In genomic region chr1:154936416-154937050, GRCh38 we compare ENCODE assay signal across 1 cellular context.
TF ChIP-seq lines count a peak whose summit lies in the region.

Gene PMVK (minus strand): TSS chr1:154936719. CDS start chr1:154936685, 34 bp downstream.

TF ChIP-seq in K562, 482 proteins besides CTCF, POLR2A, EP300 and RAD21 (continued from another document and continues in another):
- no peak for TF ChIP-seq RREB1 (CRISPR knock-in tag; IDR thresholded peaks at IDR 0.05)
- no peak for TF ChIP-seq ETS2 (tag; IDR thresholded peaks at IDR 0.05; ENCODE audit: borderline replicate concordance, poor library complexity, severe bottlenecking)
- 0 out of 4 replicates have a peak, but pooled peaks of 1 of the 2 experiments have one; percentile 28 for TF ChIP-seq FOXA3 (CRISPR knock-in tag; conservative IDR thresholded peaks at IDR 0.05 in 1 of 2, IDR thresholded peaks at IDR 0.05 in 1 of 2)
- TF ChIP-seq CC2D1A (IDR thresholded peaks at IDR 0.05): no peak
- peak; percentile 51; the same call in 1 of the 2 replicates for TF ChIP-seq ZKSCAN1 (IDR thresholded peaks at IDR 0.05; ENCODE audit: low read depth, low read length)
- TF ChIP-seq FOXK1 (CRISPR knock-in tag; IDR thresholded peaks at IDR 0.05; ENCODE audit: borderline replicate concordance): peak; percentile 90; the same call in 1 of the 2 replicates
- no peak for TF ChIP-seq NCOA2 (IDR thresholded peaks at IDR 0.05; ENCODE audit: partially characterized antibody in 2 of 2)
- no peak for TF ChIP-seq SMARCB1 (IDR thresholded peaks at IDR 0.05; ENCODE audit: insufficient read length, low read depth)
- TF ChIP-seq SNAPC5 (CRISPR knock-in tag; IDR thresholded peaks at IDR 0.05): no peak
- TF ChIP-seq CTCFL (IDR thresholded peaks at IDR 0.05; ENCODE audit: borderline replicate concordance, insufficient read depth, low read depth, low read length, poor library complexity, severe bottlenecking): peak; percentile 93
- no peak for TF ChIP-seq MBD1 (CRISPR knock-in tag; IDR thresholded peaks at IDR 0.05)
- TF ChIP-seq ZNF785 (CRISPR knock-in tag; IDR thresholded peaks at IDR 0.05): no peak
- peak in 1 of 2 experiments; percentile 99; a peak in 2 of 3 replicates for TF ChIP-seq CBX3 (IDR thresholded peaks at IDR 0.05; ENCODE audit: borderline replicate concordance in 1 of 2, low read length in 2 of 2)
- TF ChIP-seq CHD4 (IDR thresholded peaks at IDR 0.05; ENCODE audit: insufficient read depth, insufficient replicate concordance, low read depth, low read length, poor library complexity, severe bottlenecking): no peak
- peak in 1 of 2 experiments; percentile 14; a peak in 1 of 4 replicates for TF ChIP-seq ZMIZ1 (IDR thresholded peaks at IDR 0.05; ENCODE audit: low read depth in 2 of 2, low read length in 2 of 2)
- TF ChIP-seq USF1 (CRISPR knock-in tag; IDR thresholded peaks at IDR 0.05): peak; percentile 96
- peak; percentile 86; the same call in 1 of the 2 replicates for TF ChIP-seq NR1H2 (CRISPR knock-in tag; IDR thresholded peaks at IDR 0.05)
- peak; percentile 78 for TF ChIP-seq GABPA (tag; conservative IDR thresholded peaks at IDR 0.05; ENCODE audit: low read depth)
- TF ChIP-seq XRCC3 (IDR thresholded peaks at IDR 0.05): no peak
- peak; percentile 62 for TF ChIP-seq TEAD2 (tag; IDR thresholded peaks at IDR 0.05)
- peak; percentile 84 for TF ChIP-seq NBN (IDR thresholded peaks at IDR 0.05; ENCODE audit: low read depth)
- TF ChIP-seq DNMT1 (IDR thresholded peaks at IDR 0.05): no peak
- TF ChIP-seq XRCC5 (IDR thresholded peaks at IDR 0.05; ENCODE audit: low read depth, low read length): no peak; the same call in none of the 2 replicates
- peak; percentile 71; the same call in 1 of the 2 replicates for TF ChIP-seq ESRRA (IDR thresholded peaks at IDR 0.05; ENCODE audit: borderline replicate concordance, low read depth)
- TF ChIP-seq HNRNPH1 (optimal IDR thresholded peaks at IDR 0.05; ENCODE audit: low read depth, low read length): no peak
- TF ChIP-seq PTRF (tag; IDR thresholded peaks at IDR 0.05): no peak
- TF ChIP-seq CREM (IDR thresholded peaks at IDR 0.05; ENCODE audit: low read depth): peak; percentile 75
- TF ChIP-seq ZFP30 (CRISPR knock-in tag; IDR thresholded peaks at IDR 0.05; ENCODE audit: borderline replicate concordance): no peak
- TF ChIP-seq ZNF780A (CRISPR knock-in tag; IDR thresholded peaks at IDR 0.05): no peak
- TF ChIP-seq GATAD2B (IDR thresholded peaks at IDR 0.05; ENCODE audit: borderline replicate concordance): no peak
- TF ChIP-seq TAF15 (IDR thresholded peaks at IDR 0.05; ENCODE audit: low read depth, low read length): no peak
- TF ChIP-seq SETDB1 (IDR thresholded peaks at IDR 0.05; ENCODE audit: low read length): no peak
- peak; percentile 98 for TF ChIP-seq ZNF511 (CRISPR knock-in tag; IDR thresholded peaks at IDR 0.05)
- peak; percentile 92 for TF ChIP-seq HMGN3 (IDR thresholded peaks at IDR 0.05; ENCODE audit: borderline replicate concordance, extremely low read depth, insufficient read length, low read depth, low read length)
- peak; percentile 100 for TF ChIP-seq PRDM10 (IDR thresholded peaks at IDR 0.05; ENCODE audit: partially characterized antibody)
- TF ChIP-seq ZNF696 (CRISPR knock-in tag; conservative IDR thresholded peaks at IDR 0.05): no peak
- peak; percentile 95 for TF ChIP-seq RBFOX2 (IDR thresholded peaks at IDR 0.05; ENCODE audit: low read depth, low read length)
- no peak for TF ChIP-seq GTF3C2 (IDR thresholded peaks at IDR 0.05; ENCODE audit: borderline replicate concordance, extremely low read depth, insufficient read length)
